Comparison of ENCODE assay signal across 9 cellular contexts in genomic region chr1:150302338-150302737, GRCh38.
DNase-seq lines count a peak whose midpoint lies in the region; ATAC-seq lines count a peak whose summit lies in the region.
"Had no signal": no experiment of that assay in that cellular context is flagged by ENCODE, and none has a peak within 500 bp of the region (broad histone marks: within the 10 kb centered on the region; RNA-seq: fewer than 3 reads in every experiment).

No MANE protein-coding gene starts in this region.

- peaks cover 6% of the 10 kb centered on the region for H3K4me1 ChIP-seq in NT2/D1 (ENCODE audit: insufficient read depth, insufficient read length)
- H3K4me1 ChIP-seq: BLaER1 treated with 17β-estradiol and CSF1 and Interleukin-3, amounts not matched to agents 10 nM and 100 nM had no signal

- no peak overlapping the region for H3K4me3 ChIP-seq in NT2/D1 (ENCODE audit: insufficient read length, low read depth)
- H3K4me3 ChIP-seq: BLaER1 treated with 17β-estradiol and CSF1 and Interleukin-3, amounts not matched to agents 10 nM and 100 nM had no signal

- no peak overlapping the region for H3K9ac ChIP-seq in NT2/D1 (ENCODE audit: insufficient read length, low read depth)
- H3K9ac ChIP-seq: BLaER1 treated with 17β-estradiol and CSF1 and Interleukin-3, amounts not matched to agents 10 nM and 100 nM; SK-N-SH had no signal

- ATAC-seq in GM21528 (IDR thresholded peaks at IDR 0.05; ENCODE audit: low FRiP score, unreplicated experiment): no peak

- no peaks in the 10 kb centered on the region for H3K27me3 ChIP-seq in NT2/D1 (ENCODE audit: insufficient read depth, insufficient read length)
- H3K27me3 ChIP-seq: BLaER1 treated with 17β-estradiol and CSF1 and Interleukin-3, amounts not matched to agents 10 nM and 100 nM had no signal

- peaks cover 83% of the 10 kb centered on the region for H3K36me3 ChIP-seq in NT2/D1 (ENCODE audit: insufficient read depth, insufficient read length, low read length)

- no peaks in the 10 kb centered on the region for H3K9me3 ChIP-seq in NT2/D1 (ENCODE audit: insufficient read depth, low read length)
- H3K9me3 ChIP-seq: BLaER1 treated with 17β-estradiol and CSF1 and Interleukin-3, amounts not matched to agents 10 nM and 100 nM; SK-N-SH had no signal

- DNase-seq in DMS 273 (lab: John Stamatoyannopoulos, UW; ENCODE audit: unreplicated experiment) (peak; percentile 81), NT2/D1 (ENCODE audit: low read depth, low spot score) (peak; percentile 51), iPS-NIHi11 (ENCODE audit: low spot score) (peak; percentile 23), NCI-H187 treated with DMSO at 0.1 percent for 48 hours (lab: John Stamatoyannopoulos, UW) (no peak), SHP77 (lab: John Stamatoyannopoulos, UW) (no peak)
- DNase-seq: activated effector memory CD4-positive, alpha-beta T cell treated with Interleukin-2 at 50 U/mL for 16 hours; SK-N-SH had no signal

Comparison
In these comparisons a context has a peak if more than half of its experiments do, and no peak if none do; other contexts are left out.
1. DNase-seq: peak in DMS 273 (single experiment), NT2/D1 (single experiment) and iPS-NIHi11 (single experiment); none in NCI-H187 treated with DMSO at 0.1 percent for 48 hours (single experiment) and SHP77 (0 of 2).